Comparison of ENCODE assay signal across 22 cellular contexts in genomic region chr1:29729281-29729680, GRCh38.
A peak's percentile ranks its signal among the peaks of the same experiment; 100 is the strongest.
DNase-seq lines count a peak whose midpoint lies in the region.
"Had no signal": no experiment of that assay in that cellular context is flagged by ENCODE, and none has a peak within 500 bp of the region (broad histone marks: within the 10 kb centered on the region; RNA-seq: fewer than 3 reads in every experiment).

No MANE protein-coding gene starts in this region.

- intact Hi-C loops in head of caudate nucleus (cut with DNase I): no loop called here

- DNase-seq in head of caudate nucleus (peak in 27 of 42 donors; percentile 2 to 80 (median 31)), NCI-H1930 (lab: John Stamatoyannopoulos, UW) (no peak)
- DNase-seq: 8988T; ACHN; AML-193; BE2C; C1 segment of cervical spinal cord; Caco-2; Calu3; CD4-positive, alpha-beta memory T cell; CD4-positive, alpha-beta T cell; CD4-positive, CD25-positive, alpha-beta regulatory T cell; CD8-positive, alpha-beta memory T cell; CD8-positive, alpha-beta T cell; COR-L47; DMS 273 treated with DMSO at 0.1 percent for 48 hours; DMS153; DMS53; DMS79; DMS79 treated with DMSO at 0.1 percent for 48 hours; DND-41; EL had no signal

Comparison
In these comparisons a context has a peak if more than half of its experiments do, and no peak if none do; other contexts are left out.
1. DNase-seq: peak in head of caudate nucleus (27 of 42); none in NCI-H1930 (0 of 2).